Comparison of ENCODE assay signal across 33 cellular contexts in genomic region chr18:46179306-46179705, GRCh38.
"Had no signal": no experiment of that assay in that cellular context is flagged by ENCODE, and none has a peak within 500 bp of the region (broad histone marks: within the 10 kb centered on the region; RNA-seq: fewer than 3 reads in every experiment).

No MANE protein-coding gene starts in this region.

- ATAC-seq: activated T-cell treated with anti-CD3 and anti-CD28 coated beads, Interleukin-2, amount 50 U/mL, for 4 hours; PC-3; T-cell had no signal

- H3K9me3 Mint-ChIP-seq: activated CD4-positive, alpha-beta memory T cell treated with anti-CD3 and anti-CD28 coated beads, Interleukin-2, amount 10 ng/mL, durations not matched to agents 7 days and 5 days; activated naive CD4-positive, alpha-beta T cell treated with anti-CD3 and anti-CD28 coated beads, Interleukin-2, amount 10 ng/mL, durations not matched to agents 7 days and 5 days; activated T-cell treated with anti-CD3 and anti-CD28 coated beads, Interleukin-2, amount 50 U/mL, for 4 hours; T-cell had no signal

- H3K27ac Mint-ChIP-seq: activated CD4-positive, alpha-beta memory T cell treated with anti-CD3 and anti-CD28 coated beads, Interleukin-2, amount 10 ng/mL, durations not matched to agents 7 days and 5 days; activated naive CD4-positive, alpha-beta T cell treated with anti-CD3 and anti-CD28 coated beads, Interleukin-2, amount 10 ng/mL, durations not matched to agents 7 days and 5 days had no signal

- H3K27me3 ChIP-seq: brain microvascular endothelial cell, Peyer's patch, SJSA1 had no signal

- DNase-seq: activated CD4-positive, alpha-beta memory T cell treated with anti-CD3 and anti-CD28 coated beads, Interleukin-2, amount 10 ng/mL, durations not matched to agents 7 days and 5 days; activated CD4-positive, alpha-beta T cell treated with anti-CD3 and anti-CD28 coated beads for 1 hour; activated CD4-positive, alpha-beta T cell treated with anti-CD3 and anti-CD28 coated beads for 48 hours; activated CD4-positive, CD25-positive, alpha-beta regulatory T cell; activated effector memory CD4-positive, alpha-beta T cell treated with Interleukin-2 at 50 U/mL for 16 hours; activated naive CD4-positive, alpha-beta T cell treated with anti-CD3 and anti-CD28 coated beads, Interleukin-2, amount 10 ng/mL, durations not matched to agents 7 days and 5 days; activated T-cell treated with anti-CD3 and anti-CD28 coated beads, Interleukin-2, amount 50 U/mL, for 4 hours; amniotic stem cell; aorta; brain microvascular endothelial cell; central memory CD4-positive, alpha-beta T cell; Kasumi-1; KBM-7; MM.1S; MV-4-11; NCI-H1092; NCI-H1436 treated with DMSO at 0.1 percent for 48 hours; NCI-H1694 treated with DMSO at 0.1 percent for 48 hours; NCI-H2029; NCI-H345; NCI-H524 treated with DMSO at 0.1 percent for 48 hours; NCI-H748 treated with DMSO at 0.1 percent for 48 hours; NK-92 treated with Interleukin-12 subunit alpha and Interleukin-12 subunit beta, amount 100 ng/mL, for 24 hours; PC-3; Peyer's patch; RPMI8226; SHP77 treated with DMSO at 0.1 percent for 48 hours; SK-N-SH; T-cell; T-helper 2 cell; T-helper 9 cell had no signal

- H3K27ac ChIP-seq: brain microvascular endothelial cell, Peyer's patch, SJSA1, VCaP had no signal

- H3K4me3 Mint-ChIP-seq: activated CD4-positive, alpha-beta memory T cell treated with anti-CD3 and anti-CD28 coated beads, Interleukin-2, amount 10 ng/mL, durations not matched to agents 7 days and 5 days; activated naive CD4-positive, alpha-beta T cell treated with anti-CD3 and anti-CD28 coated beads, Interleukin-2, amount 10 ng/mL, durations not matched to agents 7 days and 5 days; activated T-cell treated with anti-CD3 and anti-CD28 coated beads, Interleukin-2, amount 50 U/mL, for 4 hours had no signal

- H3K4me3 ChIP-seq: Peyer's patch, SJSA1 had no signal

- H3K4me2 ChIP-seq: SK-N-SH had no signal

- H3K9me3 ChIP-seq: Peyer's patch, SJSA1, SK-N-SH had no signal

- H3K36me3 ChIP-seq: brain microvascular endothelial cell, Peyer's patch had no signal

- H3K27me3 Mint-ChIP-seq: activated CD4-positive, alpha-beta memory T cell treated with anti-CD3 and anti-CD28 coated beads, Interleukin-2, amount 10 ng/mL, durations not matched to agents 7 days and 5 days; activated naive CD4-positive, alpha-beta T cell treated with anti-CD3 and anti-CD28 coated beads, Interleukin-2, amount 10 ng/mL, durations not matched to agents 7 days and 5 days; T-cell had no signal

- H3K9ac ChIP-seq: SK-N-SH had no signal

- H3K9me2 ChIP-seq: SK-N-SH had no signal
